ENCODE assay signal across 1 cellular context in genomic region chr20:23152308-23152892, GRCh38.
TF ChIP-seq lines count a peak whose summit lies in the region.

No MANE protein-coding gene starts in this region.

TF ChIP-seq in K562, 482 proteins besides CTCF, POLR2A, EP300 and RAD21 (continued from another document and continues in another):
- TF ChIP-seq GTF3C2 (IDR thresholded peaks at IDR 0.05; ENCODE audit: borderline replicate concordance, extremely low read depth, insufficient read length) (no peak), HMG20A (CRISPR knock-in tag; conservative IDR thresholded peaks at IDR 0.05) (no peak), ZNF778 (CRISPR knock-in tag; IDR thresholded peaks at IDR 0.05) (no peak), STAT5A (IDR thresholded peaks at IDR 0.05; ENCODE audit: borderline replicate concordance, low read length) (peak; percentile 72; the same call in 1 of the 2 replicates), WHSC1 (IDR thresholded peaks at IDR 0.05; ENCODE audit: low read length) (no peak), GTF2E2 (tag; IDR thresholded peaks at IDR 0.05) (0 out of 2 replicates have a peak, but pooled peaks have one; percentile 45), RFX1 (IDR thresholded peaks at IDR 0.05) (peak; percentile 38; the same call in 1 of the 2 replicates), HES1 (IDR thresholded peaks at IDR 0.05; ENCODE audit: low read depth) (no peak), CHD1 (IDR thresholded peaks at IDR 0.05; ENCODE audit: low read length) (no peak), ZEB2 (IDR thresholded peaks at IDR 0.05) (0 out of 2 replicates have a peak, but pooled peaks have one; percentile 27), HIVEP1 (CRISPR knock-in tag; IDR thresholded peaks at IDR 0.05) (no peak), CBX3 (IDR thresholded peaks at IDR 0.05; ENCODE audit: borderline replicate concordance in 1 of 2, low read length in 2 of 2) (peak in 1 of 2 experiments; percentile 39; a peak in 1 of 3 replicates), MLX (CRISPR knock-in tag; conservative IDR thresholded peaks at IDR 0.05) (no peak), ZNF655 (CRISPR knock-in tag; IDR thresholded peaks at IDR 0.05) (no peak), BACH1 (tag; IDR thresholded peaks at IDR 0.05) (peak; percentile 82; the same call in 1 of the 2 replicates), CBFA2T3 (IDR thresholded peaks at IDR 0.05) (peak; percentile 92), NCOA4 (IDR thresholded peaks at IDR 0.05; ENCODE audit: partially characterized antibody) (no peak), TAF15 (IDR thresholded peaks at IDR 0.05; ENCODE audit: low read depth, low read length) (no peak), MXI1 (IDR thresholded peaks at IDR 0.05; ENCODE audit: low read depth, low read length) (no peak), ZNF507 (tag; conservative IDR thresholded peaks at IDR 0.05) (no peak), RBM15 (IDR thresholded peaks at IDR 0.05; ENCODE audit: insufficient read depth, low read length) (no peak), ZNF263 (CRISPR knock-in tag; IDR thresholded peaks at IDR 0.05; ENCODE audit: borderline replicate concordance) (no peak), POLR2B (IDR thresholded peaks at IDR 0.05; ENCODE audit: low read depth, partially characterized antibody) (no peak), NR2F6 (CRISPR knock-in tag; IDR thresholded peaks at IDR 0.05) (no peak), ZFPM2 (CRISPR knock-in tag; IDR thresholded peaks at IDR 0.05) (no peak), FOXJ2 (tag; IDR thresholded peaks at IDR 0.05) (0 out of 2 replicates have a peak, but pooled peaks have one; percentile 29), HLTF (IDR thresholded peaks at IDR 0.05) (no peak), MYNN (IDR thresholded peaks at IDR 0.05) (peak; percentile 88), MYNN (CRISPR knock-in tag; IDR thresholded peaks at IDR 0.05) (no peak), MBD1 (CRISPR knock-in tag; IDR thresholded peaks at IDR 0.05) (no peak), RBBP5 (IDR thresholded peaks at IDR 0.05; ENCODE audit: borderline replicate concordance, insufficient read depth, low read length, poor library complexity, severe bottlenecking) (peak; percentile 47), GTF2B (IDR thresholded peaks at IDR 0.05; ENCODE audit: extremely low read depth, insufficient read length) (no peak), ZNF318 (IDR thresholded peaks at IDR 0.05; ENCODE audit: borderline replicate concordance in 1 of 2, low read depth in 1 of 2) (no peak; a peak in 1 of 4 replicates), FOXJ3 (CRISPR knock-in tag; IDR thresholded peaks at IDR 0.05) (no peak), DPF2 (IDR thresholded peaks at IDR 0.05) (peak; percentile 84), TAL1 (IDR thresholded peaks at IDR 0.05) (peak; percentile 77), NFE2 (IDR thresholded peaks at IDR 0.05; ENCODE audit: low read depth) (peak; percentile 44; the same call in 1 of the 2 replicates), MAFF (IDR thresholded peaks at IDR 0.05; ENCODE audit: low read length) (no peak), HDAC8 (tag; IDR thresholded peaks at IDR 0.05) (peak; percentile 47; the same call in 1 of the 2 replicates), PRPF4 (IDR thresholded peaks at IDR 0.05; ENCODE audit: insufficient read depth, low read depth, low read length, poor library complexity, severe bottlenecking) (no peak), PHF20 (IDR thresholded peaks at IDR 0.05; ENCODE audit: partially characterized antibody) (no peak), CXXC5 (CRISPR knock-in tag; IDR thresholded peaks at IDR 0.05) (peak; percentile 79), GABPB2 (CRISPR knock-in tag; conservative IDR thresholded peaks at IDR 0.05) (no peak), TBL1XR1 (IDR thresholded peaks at IDR 0.05; ENCODE audit: low read length in 2 of 2) (peak in 1 of 2 experiments; percentile 87; a peak in 2 of 4 replicates), ZNF586 (CRISPR knock-in tag; conservative IDR thresholded peaks at IDR 0.05) (no peak), KAT8 (IDR thresholded peaks at IDR 0.05; ENCODE audit: low read depth) (no peak), MIER1 (IDR thresholded peaks at IDR 0.05; ENCODE audit: low read depth) (no peak), DLX4 (CRISPR knock-in tag; IDR thresholded peaks at IDR 0.05) (no peak), UBTF (IDR thresholded peaks at IDR 0.05; ENCODE audit: borderline replicate concordance in 1 of 2, low read depth in 2 of 2, low read length in 2 of 2) (peak; percentile 29 to 83; a peak in 2 of 4 replicates), MAFK (IDR thresholded peaks at IDR 0.05; ENCODE audit: low read length) (no peak; the same call in 1 of the 2 replicates)
